8 cellular contexts compared by ENCODE assay signal in genomic region chr19:38850231-38850975, GRCh38. TPM values are rescaled to one million over a fixed set of nuclear protein-coding genes. Genes with fewer than 3 reads are reported as not detected.
A peak's percentile ranks its signal among the peaks of the same experiment; 100 is the strongest.
DNase-seq lines count a peak whose midpoint lies in the region; ATAC-seq and TF ChIP-seq lines count a peak whose summit lies in the region.

No MANE protein-coding gene starts in this region.

- no peak for TF ChIP-seq RAD21 in Ishikawa (IDR thresholded peaks at IDR 0.05; ENCODE audit: low read depth)

- H3K4me3 ChIP-seq in epithelial cell of proximal tubule (ENCODE audit: low read depth, low read length), result peak overlapping the region; percentile 57
- H3K4me3 ChIP-seq in mucosa of descending colon, result peak overlapping the region; percentile 90

- no peak for TF ChIP-seq EP300 in Ishikawa (IDR thresholded peaks at IDR 0.05; ENCODE audit: borderline replicate concordance)

- ATAC-seq in GM21619 (IDR thresholded peaks at IDR 0.05; ENCODE audit: unreplicated experiment) (peak; percentile 53), mucosa of descending colon (peak; percentile 78)

- H3K36me3 ChIP-seq in mucosa of descending colon (ENCODE audit: low read depth), result peaks cover 12% of the 10 kb centered on the region

- DNase-seq in DMS153 treated with DMSO at 0.1 percent for 48 hours (lab: John Stamatoyannopoulos, UW; ENCODE audit: unreplicated experiment) (peak; percentile 100), OCI-M2 (lab: John Stamatoyannopoulos, UW; ENCODE audit: unreplicated experiment) (peak; percentile 100), epithelial cell of proximal tubule (ENCODE audit: low read depth) (peak; percentile 100), mucosa of descending colon (peak; percentile 99 to 100 (median 99))
- peak; percentile 97 for DNase-seq in activated T-cell treated with anti-CD3 and anti-CD28 coated beads, Interleukin-2, amount 50 U/mL, for 1 hour
- peak; percentile 92 to 97 for DNase-seq in stimulated activated CD8-positive, alpha-beta memory T cell treated with anti-CD3 and anti-CD28 coated beads, Interleukin-4, amount 100 ng/mL, for 1 hour (ENCODE audit: low read depth in 2 of 2, low spot score in 1 of 2)

- intact Hi-C loops in mucosa of descending colon (cut with DNase I, micrococcal nuclease), result no loop called here

- H3K9me3 ChIP-seq in mucosa of descending colon, result no peaks in the 10 kb centered on the region

- peak; percentile 11 for TF ChIP-seq CTCF in epithelial cell of proximal tubule (conservative IDR thresholded peaks at IDR 0.05; ENCODE audit: low read depth, low read length)
- peak; percentile 7 for TF ChIP-seq CTCF in mucosa of descending colon (IDR thresholded peaks at IDR 0.05)

- peaks cover 27% of the 10 kb centered on the region for H3K4me1 ChIP-seq in mucosa of descending colon (ENCODE audit: low read depth)

TF ChIP-seq in Ishikawa, 13 proteins besides CTCF, POLR2A, EP300 and RAD21:
- no peak for TF ChIP-seq REST (IDR thresholded peaks at IDR 0.05; ENCODE audit: low read depth)
- peak; percentile 49; the same call in 1 of the 2 replicates for TF ChIP-seq TAF1 (IDR thresholded peaks at IDR 0.05; ENCODE audit: low read depth)
- peak; percentile 77 for TF ChIP-seq FOXM1 (IDR thresholded peaks at IDR 0.05; ENCODE audit: borderline replicate concordance, low read depth)
- TF ChIP-seq CREB1 (IDR thresholded peaks at IDR 0.05; ENCODE audit: low read depth), result peak; percentile 97
- peak; percentile 59 for TF ChIP-seq YY1 (IDR thresholded peaks at IDR 0.05; ENCODE audit: low read depth)
- TF ChIP-seq EGR1 (IDR thresholded peaks at IDR 0.05), result no peak

RNA-seq across cellular contexts. Expression of gene HNRNPL, which starts 0.6 kb away (rescaled TPM):
- total RNA-seq in epithelial cell of proximal tubule, result 224 and 403 TPM in 2 replicates
- total RNA-seq in mucosa of descending colon, result 100 to 1,000 TPM; 267 to 317 (median 292) TPM

RNA-seq across cellular contexts. Expression of gene ECH1, which starts 18.8 kb away (rescaled TPM):
- total RNA-seq in epithelial cell of proximal tubule (41.2 and 45.5 TPM in 2 replicates), mucosa of descending colon (100 to 1,000 TPM; 275 to 315 (median 290) TPM)

RNA-seq across cellular contexts. Expression of gene RINL, which starts 27.7 kb away (rescaled TPM):
- total RNA-seq in epithelial cell of proximal tubule (10.9 and 11.2 TPM in 2 replicates), mucosa of descending colon (1 to 10 TPM; 3.8 to 5.4 (median 5.2) TPM)

RNA-seq across cellular contexts. Expression of gene LGALS4, which starts 37.7 kb away (rescaled TPM):
- not detected in 2 replicates for total RNA-seq in epithelial cell of proximal tubule
- total RNA-seq in mucosa of descending colon, result 1,000 to 10,000 TPM; 2,367 to 7,005 (median 6,199) TPM

RNA-seq across cellular contexts. Expression of gene SIRT2, which starts 49.0 kb away (rescaled TPM):
- total RNA-seq in epithelial cell of proximal tubule, result 26.1 and 43.5 TPM in 2 replicates
- 10 to 100 TPM; 32.3 to 67.2 (median 35.8) TPM for total RNA-seq in mucosa of descending colon

Comparison
In these comparisons a context has a peak if more than half of its experiments do, and no peak if none do; other contexts are left out.
1. Peak in every context shown above with its lines: DNase-seq, ATAC-seq and H3K4me3 ChIP-seq.